19 cellular contexts compared by ENCODE assay signal in the genomic region with DNA sequence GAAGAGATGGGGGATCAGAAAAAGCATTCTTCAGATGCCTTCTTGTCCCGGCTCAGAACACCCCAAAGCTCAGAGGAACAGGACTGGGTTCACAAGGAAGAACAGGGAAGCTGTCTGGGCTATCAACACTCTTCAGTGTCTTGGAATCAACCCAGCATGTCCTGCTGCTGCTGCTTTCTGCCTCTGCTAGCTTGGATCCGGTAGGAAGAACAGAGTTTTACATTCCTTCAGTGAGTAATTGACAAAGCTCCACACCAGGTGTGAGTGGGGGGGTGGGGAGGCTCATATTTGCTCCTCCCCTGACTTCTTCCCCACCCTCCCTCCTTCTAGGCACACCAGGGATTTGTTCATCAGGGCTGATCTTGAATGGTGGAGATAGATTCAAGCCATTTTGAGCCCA. TPM values are rescaled to one million over a fixed set of nuclear protein-coding genes. Genes with fewer than 3 reads are reported as not detected.
DNase-seq lines count a peak whose midpoint lies in the region; ATAC-seq and TF ChIP-seq lines count a peak whose summit lies in the region.
"Had no signal": no experiment of that assay in that cellular context is flagged by ENCODE, and none has a peak within 500 bp of the region (broad histone marks: within the 10 kb centered on the region; RNA-seq: fewer than 3 reads in every experiment).

No MANE protein-coding gene starts in this region.

- H3K79me1 ChIP-seq in trophoblast cell (ENCODE audit: low read length), result peaks cover 1% of the 10 kb centered on the region

- CTCF ChIA-PET in HCT116 (lab: Charles Lee) (no interaction called here), WTC11 (lab: Charles Lee) (interaction anchor here (0.6 to 1.6 kb wide), 6 partner anchors 48 to 419 kb away, joined by 3 to 9 read pairs (median 5); no protein-coding TSS in a partner anchor)

- peak overlapping the region; percentile 44 for H3K4me3 Mint-ChIP-seq in WTC11
- H3K4me3 Mint-ChIP-seq: naive thymus-derived CD4-positive, alpha-beta T cell; T-helper 1 cell treated with Interleukin-12 subunit alpha and Interleukin-12 subunit beta and Interleukin-4 antibody, amounts not matched to agents 30 μg/mL and 1 μg/mL, for 36 hours had no signal

- H3K9ac ChIP-seq in HCT116 (ENCODE audit: low read length) (no peak overlapping the region), trophoblast cell (ENCODE audit: low read length) (no peak overlapping the region)

- no peak overlapping the region for H4K8ac ChIP-seq in trophoblast cell (ENCODE audit: low read depth, low read length)

- H3K9me3 Mint-ChIP-seq in WTC11, result no peaks in the 10 kb centered on the region

- H3K9me3 ChIP-seq in HCT116 (ENCODE audit: control insufficient read depth in 1 of 2, insufficient read depth in 1 of 2, low read depth in 1 of 2, low read length in 2 of 2), result no peaks in the 10 kb centered on the region
- peaks cover 2% of the 10 kb centered on the region for H3K9me3 ChIP-seq in trophoblast cell (ENCODE audit: insufficient read depth, low read depth, low read length)
- H3K9me3 ChIP-seq: BE2C, suprapubic skin had no signal

- H3K9me2 ChIP-seq in HCT116 (ENCODE audit: insufficient read depth), result no peaks in the 10 kb centered on the region

- peak overlapping the region; percentile 87 for H3K27ac Mint-ChIP-seq in WTC11
- H3K27ac Mint-ChIP-seq: naive thymus-derived CD4-positive, alpha-beta T cell; T-helper 1 cell treated with Interleukin-12 subunit alpha and Interleukin-12 subunit beta and Interleukin-4 antibody, amounts not matched to agents 30 μg/mL and 1 μg/mL, for 36 hours had no signal

- no peak for TF ChIP-seq POLR2A in HCT116 (IDR thresholded peaks at IDR 0.05; ENCODE audit: borderline replicate concordance, extremely low read depth, insufficient read depth, insufficient read length)

- no peak overlapping the region for H3K14ac ChIP-seq in trophoblast cell (ENCODE audit: low read length)

- POLR2A ChIA-PET in HCT116 (lab: Charles Lee), result interaction anchor here (1.5 kb wide), 1 partner anchor 11 kb away, joined by 3 read pairs; no protein-coding TSS in a partner anchor
- POLR2A ChIA-PET in WTC11 (lab: Charles Lee), result interaction anchor here (0.6 to 2.1 kb wide), 3 partner anchors 13 to 38 kb away, joined by 3 to 12 read pairs (median 4); a partner anchor contains a TSS

- TF ChIP-seq CTCF in HCT116 (IDR thresholded peaks at IDR 0.05 in 2 of 3, conservative IDR thresholded peaks at IDR 0.05 in 1 of 3; ENCODE audit: borderline replicate concordance in 1 of 3, insufficient read depth in 1 of 3, low read depth in 2 of 3, low read length in 2 of 3) (no peak), WTC11 (IDR thresholded peaks at IDR 0.05) (no peak)

- no peak overlapping the region for H4K91ac ChIP-seq in trophoblast cell (ENCODE audit: low read depth, low read length)

- TF ChIP-seq RAD21 in HCT116 (IDR thresholded peaks at IDR 0.05; ENCODE audit: low read depth), result no peak

- no peak overlapping the region for H3K27ac ChIP-seq in HCT116 (ENCODE audit: low read depth, low read length)
- H3K27ac ChIP-seq in trophoblast cell (ENCODE audit: low read depth, low read length), result no peak overlapping the region
- H3K27ac ChIP-seq: suprapubic skin, VCaP had no signal

- H3K27me3 Mint-ChIP-seq in WTC11 (ENCODE audit: low read depth), result peaks cover 18% of the 10 kb centered on the region

- H3K4me2 ChIP-seq in HCT116 (ENCODE audit: low read length), result peak overlapping the region; percentile 12; the same call in 1 of the 2 replicates
- no peak overlapping the region for H3K4me2 ChIP-seq in trophoblast cell (ENCODE audit: low read length)
- H3K4me2 ChIP-seq: smooth muscle cell had no signal

- DNase-seq in HCT116 (ENCODE audit: low read depth, low spot score) (no peak), WTC11 (ENCODE audit: low spot score) (peak; percentile 54), islet precursor cell (peak; percentile 83), trophoblast cell (peak; percentile 81 to 82), nucleus accumbens (lab: John Stamatoyannopoulos, UW) (no peak)
- DNase-seq in stimulated activated CD4-positive, alpha-beta T cell treated with anti-CD3 and anti-CD28 coated beads, Interleukin-1b, Interleukin-23, amount 100 ng/mL, for 48 hours, result no peak
- DNase-seq in effector CD8-positive, alpha-beta T cell (lab: John Stamatoyannopoulos, UW), result no peak
- DNase-seq: activated CD4-positive, alpha-beta T cell treated with anti-CD3 and anti-CD28 coated beads, Interleukin-2, amount 50 U/mL, for 48 hours; activated T-cell treated with anti-CD3 and anti-CD28 coated beads for 4 hours; BE2C; MM.1S; naive thymus-derived CD4-positive, alpha-beta T cell; NCI-H2029 treated with DMSO at 0.1 percent for 48 hours; stimulated activated CD8-positive, alpha-beta memory T cell treated with anti-CD3 and anti-CD28 coated beads, Interleukin-4, amount 100 ng/mL, for 48 hours had no signal

- H3K4me1 ChIP-seq in HCT116 (ENCODE audit: control insufficient read depth in 1 of 2, insufficient read depth in 2 of 2, low read length in 2 of 2) (peaks cover 0 to 5% of the 10 kb centered on the region in 2 experiments; a peak in 2 of 4 replicates), trophoblast cell (ENCODE audit: control insufficient read depth in 1 of 2, insufficient read depth in 2 of 2, low read length in 2 of 2) (peaks cover 0 to 2% of the 10 kb centered on the region in 2 experiments)
- H3K4me1 ChIP-seq: BE2C had no signal

- RAD21 ChIA-PET in HCT116 (lab: Charles Lee; ENCODE audit: low non-redundant PET in 1 of 2, low total read pairs in 2 of 2, uncharacterized antibody in 2 of 2, unreplicated experiment in 2 of 2), result no interaction called here

- no peaks in the 10 kb centered on the region for H3K36me3 Mint-ChIP-seq in WTC11
- H3K36me3 Mint-ChIP-seq: naive thymus-derived CD4-positive, alpha-beta T cell had no signal

- no peak overlapping the region for H3K18ac ChIP-seq in trophoblast cell (ENCODE audit: low read length)

- no peak overlapping the region for H3K4ac ChIP-seq in trophoblast cell (ENCODE audit: low read depth, low read length)

- ATAC-seq in HCT116 (peak; percentile 77), WTC11 (peak; percentile 84), GM21526 (IDR thresholded peaks at IDR 0.05; ENCODE audit: low FRiP score, unreplicated experiment) (no peak)
- ATAC-seq: naive thymus-derived CD4-positive, alpha-beta T cell had no signal

- H2AFZ ChIP-seq in HCT116 (ENCODE audit: low read depth, low read length, poor library complexity, severe bottlenecking), result no peak overlapping the region
- no peak overlapping the region for H2AFZ ChIP-seq in trophoblast cell (ENCODE audit: insufficient read depth, low read length, poor library complexity)

- H3K27me3 ChIP-seq in HCT116 (ENCODE audit: insufficient read depth, low read length), result peaks cover 7% of the 10 kb centered on the region; the same call in 1 of the 2 replicates
- H3K27me3 ChIP-seq in trophoblast cell (ENCODE audit: insufficient read depth, low read length), result no peaks in the 10 kb centered on the region
- H3K27me3 ChIP-seq: BE2C had no signal

- peaks cover 60% of the 10 kb centered on the region for H3K4me1 Mint-ChIP-seq in WTC11
- H3K4me1 Mint-ChIP-seq: naive thymus-derived CD4-positive, alpha-beta T cell had no signal

- intact Hi-C loops in HCT116 (cut with micrococcal nuclease), result no loop called here

- no peak overlapping the region for H4K12ac ChIP-seq in trophoblast cell (ENCODE audit: low read depth, low read length)

- no peak overlapping the region for H2BK120ac ChIP-seq in trophoblast cell (ENCODE audit: insufficient read depth, low read length, poor library complexity)

- H3K23ac ChIP-seq in trophoblast cell (ENCODE audit: low read length), result no peak overlapping the region

- no CpG with 5 or more reads among the region's 2 CpGs for WGBS in trophoblast cell (ENCODE audit: extremely low coverage, insufficient coverage, insufficient read length)

- no peaks in the 10 kb centered on the region for H3K36me3 ChIP-seq in HCT116 (ENCODE audit: control insufficient read depth in 1 of 2, insufficient read depth in 2 of 2, low read length in 2 of 2)
- H3K36me3 ChIP-seq in trophoblast cell (ENCODE audit: control insufficient read depth in 1 of 2, insufficient read depth in 2 of 2, low read length in 2 of 2), result no peaks in the 10 kb centered on the region
- H3K36me3 ChIP-seq: BE2C, suprapubic skin had no signal

- H2BK5ac ChIP-seq in trophoblast cell (ENCODE audit: low read depth, low read length, poor library complexity), result no peak overlapping the region

- H2BK12ac ChIP-seq in trophoblast cell (ENCODE audit: low read length), result no peak overlapping the region

- no peaks in the 10 kb centered on the region for H4K20me1 ChIP-seq in HCT116 (ENCODE audit: insufficient read depth)

- no peaks in the 10 kb centered on the region for H3K79me2 ChIP-seq in HCT116 (ENCODE audit: insufficient read depth, low read length)
- no peaks in the 10 kb centered on the region for H3K79me2 ChIP-seq in trophoblast cell (ENCODE audit: control insufficient read depth, insufficient read depth, low read length, poor library complexity)

- BruUV-seq in HCT116 (replicated peaks; lab: Mats Ljungman, UMichigan), result no TSS peak

- H2AK5ac ChIP-seq in trophoblast cell (ENCODE audit: low read length), result no peak overlapping the region

- no peak overlapping the region for H3K4me3 ChIP-seq in HCT116 (replicated peaks in 1 of 2; ENCODE audit: low read depth in 1 of 2, low read length in 2 of 2)
- H3K4me3 ChIP-seq in trophoblast cell (ENCODE audit: low read depth, low read length), result no peak overlapping the region
- H3K4me3 ChIP-seq: smooth muscle cell, suprapubic skin had no signal

TF ChIP-seq in HCT116, 20 proteins besides CTCF, POLR2A, EP300 and RAD21:
- TF ChIP-seq EZH2phosphoT487 (IDR thresholded peaks at IDR 0.05; ENCODE audit: borderline replicate concordance), result no peak
- 0 out of 2 replicates have a peak, but pooled peaks have one; percentile 20 for TF ChIP-seq CBX3 (IDR thresholded peaks at IDR 0.05; ENCODE audit: low read depth)

TF ChIP-seq in WTC11, 78 proteins besides CTCF, POLR2A, EP300 and RAD21 (continues in another document):
- TF ChIP-seq, protein P1, sequence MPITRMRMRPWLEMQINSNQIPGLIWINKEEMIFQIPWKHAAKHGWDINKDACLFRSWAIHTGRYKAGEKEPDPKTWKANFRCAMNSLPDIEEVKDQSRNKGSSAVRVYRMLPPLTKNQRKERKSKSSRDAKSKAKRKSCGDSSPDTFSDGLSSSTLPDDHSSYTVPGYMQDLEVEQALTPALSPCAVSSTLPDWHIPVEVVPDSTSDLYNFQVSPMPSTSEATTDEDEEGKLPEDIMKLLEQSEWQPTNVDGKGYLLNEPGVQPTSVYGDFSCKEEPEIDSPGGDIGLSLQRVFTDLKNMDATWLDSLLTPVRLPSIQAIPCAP (CRISPR knock-in tag; IDR thresholded peaks at IDR 0.05), result no peak
- no peak for TF ChIP-seq NFATC4 (CRISPR knock-in tag; IDR thresholded peaks at IDR 0.05)

RNA-seq across cellular contexts. Expression of a gene that starts 13.1 kb away (rescaled TPM):
- total RNA-seq in HCT116 (2021; ENCODE audit: unreplicated experiment), result 89.7 TPM
- 61.6 and 62.3 TPM in 2 replicates for polyA plus RNA-seq in HCT116 (2012)
- 52.9 to 71.3 TPM (median 62.1 TPM) in 3 replicates for total RNA-seq in WTC11 (2021)
- 10.0 and 12.5 TPM in 2 replicates for polyA plus RNA-seq in trophoblast cell (2013)
- polyA plus RNA-seq: naive thymus-derived CD4-positive, alpha-beta T cell had no signal

Comparison
In these comparisons a context has a peak if more than half of its experiments do, and no peak if none do; other contexts are left out.
1. DNase-seq: peak in WTC11 (single experiment), islet precursor cell (single experiment) and trophoblast cell (2 of 2); none in HCT116 (single experiment), stimulated activated CD4-positive, alpha-beta T cell treated with anti-CD3 and anti-CD28 coated beads, Interleukin-1b, Interleukin-23, amount 100 ng/mL, for 48 hours (single experiment), nucleus accumbens (0 of 56) and effector CD8-positive, alpha-beta T cell (single experiment).